10 cellular contexts compared by ENCODE assay signal in the genomic region with DNA sequence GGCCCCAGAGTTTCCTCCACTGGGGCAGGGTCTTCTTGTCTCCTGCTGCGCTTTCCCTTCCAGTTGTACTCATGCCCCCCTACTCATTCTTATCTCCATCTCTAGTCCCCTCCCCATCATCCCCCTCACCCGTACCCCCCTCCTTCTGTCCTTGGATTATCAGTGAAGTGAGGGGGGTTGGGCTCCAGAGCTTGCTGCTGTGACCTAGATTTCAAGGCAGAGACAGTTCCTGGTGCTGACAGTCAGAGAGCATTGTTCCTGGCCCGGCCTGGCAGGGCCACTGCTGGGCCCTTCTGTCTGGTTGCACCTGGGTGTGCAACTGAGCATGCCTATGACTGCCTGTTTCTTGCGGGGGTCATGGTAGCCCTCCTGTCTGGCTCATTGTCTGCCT. TPM values are rescaled to one million over a fixed set of nuclear protein-coding genes. Genes with fewer than 3 reads are reported as not detected.
DNase-seq lines count a peak whose midpoint lies in the region; ATAC-seq, FAIRE-seq and TF ChIP-seq lines count a peak whose summit lies in the region.
"Had no signal": no experiment of that assay in that cellular context is flagged by ENCODE, and none has a peak within 500 bp of the region (broad histone marks: within the 10 kb centered on the region; RNA-seq: fewer than 3 reads in every experiment).

No MANE protein-coding gene starts in this region.

- peaks cover 71% of the 10 kb centered on the region for H3K4me1 Mint-ChIP-seq in astrocyte (ENCODE audit: low read depth, unreplicated experiment)

- H3K27ac Mint-ChIP-seq in astrocyte (ENCODE audit: unreplicated experiment): peak overlapping the region; percentile 84

- H3K9me3 ChIP-seq in GM23248 (ENCODE audit: low read depth) (no peaks in the 10 kb centered on the region), astrocyte (ENCODE audit: insufficient read depth, low read depth, low read length) (no peaks in the 10 kb centered on the region), hepatocyte (ENCODE audit: low read depth) (no peaks in the 10 kb centered on the region), skeletal muscle tissue (ENCODE audit: control insufficient read depth in 3 of 3, low read length in 3 of 3) (no peaks in the 10 kb centered on the region)

- H3K4me2 ChIP-seq in GM23248 (ENCODE audit: unreplicated experiment) (peak overlapping the region; percentile 1), astrocyte (ENCODE audit: low read length) (peak overlapping the region; percentile 93), hepatocyte (peak overlapping the region; percentile 33)

- no peaks in the 10 kb centered on the region for H3K27me3 ChIP-seq in GM23248 (replicated peaks; ENCODE audit: insufficient read depth)
- no peaks in the 10 kb centered on the region for H3K27me3 ChIP-seq in astrocyte (ENCODE audit: insufficient read depth, low read length)
- no peaks in the 10 kb centered on the region for H3K27me3 ChIP-seq in hepatocyte
- H3K27me3 ChIP-seq in skeletal muscle tissue (ENCODE audit: control insufficient read depth in 3 of 3, insufficient read depth in 3 of 3, low read length in 3 of 3): no peaks in the 10 kb centered on the region

- H4K20me1 ChIP-seq in GM23248 (ENCODE audit: insufficient read depth) (no peaks in the 10 kb centered on the region), astrocyte (ENCODE audit: insufficient read depth, low read length) (peaks cover 68% of the 10 kb centered on the region), hepatocyte (ENCODE audit: insufficient read depth, poor library complexity, severe bottlenecking) (peaks cover 8% of the 10 kb centered on the region)

- H3K9me3 Mint-ChIP-seq in astrocyte (ENCODE audit: unreplicated experiment): no peaks in the 10 kb centered on the region
- H3K9me3 Mint-ChIP-seq: activated naive CD8-positive, alpha-beta T cell treated with anti-CD3 and anti-CD28 coated beads, Interleukin-2, amount 50 U/mL, for 24 hours had no signal

- in situ Hi-C loops in GM23248 (cut with MboI): no loop called here
- in situ Hi-C loops in ACHN (cut with HindIII; ENCODE audit: low pct_ligation_motif_present, low pct_unique_long_range_greater_than_20kb, low sequenced_read_pairs): no loop called here

- 46 to 63% methylated on average over 3 to 4 of the region's 4 CpGs for WGBS in GM23248 (ENCODE audit: low coverage in 1 of 2, low lambda C conversion rate in 2 of 2, missing lambda C conversion rate in 2 of 2), 2 experiments
- 29% methylated on average over 2 of the region's 4 CpGs for WGBS in hepatocyte (ENCODE audit: low lambda C conversion rate, missing lambda C conversion rate)

- DNase-seq in GM23248 (peak; percentile 50), astrocyte (ENCODE audit: low read depth) (no peak), hepatocyte (ENCODE audit: low spot score) (no peak), ACHN (no peak), AML-193 (lab: John Stamatoyannopoulos, UW) (no peak)
- DNase-seq: activated naive CD8-positive, alpha-beta T cell treated with anti-CD3 and anti-CD28 coated beads, Interleukin-2, amount 50 U/mL, for 24 hours; NCI-H226 had no signal

- H3K27ac ChIP-seq in GM23248: peak overlapping the region; percentile 93; the same call in 1 of the 2 replicates
- H3K27ac ChIP-seq in astrocyte (ENCODE audit: low read depth, low read length): no peak overlapping the region
- H3K27ac ChIP-seq in hepatocyte: no peak overlapping the region
- H3K27ac ChIP-seq in skeletal muscle tissue (ENCODE audit: low read depth, low read length): peak overlapping the region; percentile 88

- peaks cover 82% of the 10 kb centered on the region for H3K79me2 ChIP-seq in GM23248 (ENCODE audit: insufficient read depth)
- H3K79me2 ChIP-seq in astrocyte (ENCODE audit: insufficient read depth, low read length): peaks cover 62% of the 10 kb centered on the region
- H3K79me2 ChIP-seq in hepatocyte: peaks cover 17% of the 10 kb centered on the region

- H3F3A ChIP-seq in GM23248 (ENCODE audit: insufficient read depth): peaks cover 65% of the 10 kb centered on the region

- no peak overlapping the region for H2AFZ ChIP-seq in GM23248
- H2AFZ ChIP-seq in astrocyte (ENCODE audit: low read depth, low read length): no peak overlapping the region
- no peak overlapping the region for H2AFZ ChIP-seq in hepatocyte

- H3K36me3 ChIP-seq in GM23248 (ENCODE audit: low read depth) (peaks cover 49% of the 10 kb centered on the region), astrocyte (ENCODE audit: insufficient read depth, low read length) (peaks cover 44% of the 10 kb centered on the region), hepatocyte (replicated peaks; ENCODE audit: insufficient read depth, low read depth) (no peaks in the 10 kb centered on the region), skeletal muscle tissue (ENCODE audit: control insufficient read depth in 3 of 3, insufficient read depth in 3 of 3, low read length in 3 of 3) (peaks cover 27 to 41% (median 29%) of the 10 kb centered on the region in 3 donors)

- TF ChIP-seq CTCF in astrocyte (IDR thresholded peaks at IDR 0.05; ENCODE audit: insufficient read depth, low read depth, low read length): no peak
- no peak for TF ChIP-seq CTCF in hepatocyte (IDR thresholded peaks at IDR 0.05; ENCODE audit: poor library complexity)

- H3K27me3 Mint-ChIP-seq in astrocyte (ENCODE audit: low read depth, unreplicated experiment): no peaks in the 10 kb centered on the region
- H3K27me3 Mint-ChIP-seq: activated naive CD8-positive, alpha-beta T cell treated with anti-CD3 and anti-CD28 coated beads, Interleukin-2, amount 50 U/mL, for 24 hours had no signal

- peak overlapping the region; percentile 88 for H3K4me3 Mint-ChIP-seq in astrocyte (ENCODE audit: unreplicated experiment)
- H3K4me3 Mint-ChIP-seq: activated naive CD8-positive, alpha-beta T cell treated with anti-CD3 and anti-CD28 coated beads, Interleukin-2, amount 50 U/mL, for 24 hours had no signal

- no peak for FAIRE-seq in astrocyte (lab: Jason Lieb, UNC)

- peaks cover 47% of the 10 kb centered on the region for H3K36me3 Mint-ChIP-seq in astrocyte (ENCODE audit: low read depth, unreplicated experiment)

- H3K4me1 ChIP-seq in GM23248 (ENCODE audit: insufficient read depth): peaks cover 49% of the 10 kb centered on the region
- H3K4me1 ChIP-seq in astrocyte (ENCODE audit: insufficient read depth, low read length): peaks cover 51% of the 10 kb centered on the region
- peaks cover 20% of the 10 kb centered on the region for H3K4me1 ChIP-seq in hepatocyte (ENCODE audit: insufficient read depth)
- H3K4me1 ChIP-seq in skeletal muscle tissue (ENCODE audit: control insufficient read depth in 3 of 3, insufficient read depth in 3 of 3, low read length in 3 of 3): peaks cover 54 to 60% (median 57%) of the 10 kb centered on the region in 3 donors

- no peaks in the 10 kb centered on the region for H3K9me2 ChIP-seq in GM23248 (ENCODE audit: insufficient read depth)
- no peaks in the 10 kb centered on the region for H3K9me2 ChIP-seq in hepatocyte (replicated peaks; ENCODE audit: insufficient read depth)

- ATAC-seq in GM18868 (IDR thresholded peaks at IDR 0.05; ENCODE audit: unreplicated experiment) (no peak), HG02678 (IDR thresholded peaks at IDR 0.05; ENCODE audit: unreplicated experiment) (no peak)
- ATAC-seq: activated naive CD8-positive, alpha-beta T cell treated with anti-CD3 and anti-CD28 coated beads, Interleukin-2, amount 50 U/mL, for 24 hours had no signal

- H3K9ac ChIP-seq in GM23248: peak overlapping the region; percentile 94; the same call in 1 of the 2 replicates
- H3K9ac ChIP-seq in astrocyte (ENCODE audit: low read length): peak overlapping the region; percentile 99
- H3K9ac ChIP-seq in skeletal muscle tissue (ENCODE audit: low read depth in 1 of 3, low read length in 3 of 3): peak overlapping the region in 2 of 3 donors; percentile 59 to 64

- H3K4me3 ChIP-seq in GM23248 (no peak overlapping the region; the same call in 1 of the 2 replicates), astrocyte (ENCODE audit: insufficient read depth, low read depth, low read length) (peak overlapping the region; percentile 1), hepatocyte (no peak overlapping the region), skeletal muscle tissue (ENCODE audit: low read length in 3 of 3) (no peak overlapping the region)

RNA-seq across cellular contexts. Expression of gene PEA15, which starts 4.5 kb away (rescaled TPM):
- total RNA-seq in GM23248 (2014; rRNA removed; shearing (Covaris generic)): 368 and 415 TPM in 2 replicates
- polyA plus RNA-seq in GM23248 (2016; fragmentation: Nextera tagmentation; extraction: Ambion mirVana) (638 and 651 TPM in 2 replicates), hepatocyte (59.5 and 62.0 TPM in 2 replicates)
- total RNA-seq in astrocyte (374 and 470 TPM in 2 replicates), hepatocyte (61.1 and 82.3 TPM in 2 replicates), skeletal muscle tissue (26.1 TPM)

RNA-seq across cellular contexts. Expression of gene CASQ1, which starts 19.3 kb away (rescaled TPM):
- total RNA-seq in GM23248 (2014; rRNA removed; shearing (Covaris generic)): 0.11 and 0.51 TPM in 2 replicates
- polyA plus RNA-seq in GM23248 (2016; fragmentation: Nextera tagmentation; extraction: Ambion mirVana): 0.10 TPM in 1 of 2 replicates, not detected in the other
- 1.7 and 2.1 TPM in 2 replicates for total RNA-seq in astrocyte
- total RNA-seq in hepatocyte: 0.72 TPM in 1 of 2 replicates, not detected in the other
- polyA plus RNA-seq in hepatocyte: 0.51 and 0.57 TPM in 2 replicates
- total RNA-seq in skeletal muscle tissue: 616 TPM

RNA-seq across cellular contexts. Expression of gene DCAF8, which starts 52.7 kb away (rescaled TPM):
- 58.9 and 79.7 TPM in 2 replicates for total RNA-seq in GM23248 (2014; rRNA removed; shearing (Covaris generic))
- polyA plus RNA-seq in GM23248 (2016; fragmentation: Nextera tagmentation; extraction: Ambion mirVana): 78.9 and 80.4 TPM in 2 replicates
- total RNA-seq in astrocyte: 107 and 127 TPM in 2 replicates
- total RNA-seq in hepatocyte: 85.8 and 110 TPM in 2 replicates
- 95.1 and 113 TPM in 2 replicates for polyA plus RNA-seq in hepatocyte
- total RNA-seq in skeletal muscle tissue: 63.2 TPM

RNA-seq across cellular contexts. Expression of gene ATP1A4, which starts 58.2 kb away (rescaled TPM):
- not detected in 2 replicates for total RNA-seq in GM23248 (2014; rRNA removed; shearing (Covaris generic))
- polyA plus RNA-seq in GM23248 (2016; fragmentation: Nextera tagmentation; extraction: Ambion mirVana): not detected in 2 replicates
- total RNA-seq in astrocyte: not detected in 2 replicates
- total RNA-seq in hepatocyte: 0.68 and 4.4 TPM in 2 replicates
- polyA plus RNA-seq in hepatocyte: 0.45 and 2.2 TPM in 2 replicates
- total RNA-seq in skeletal muscle tissue: under 0.01 TPM

Comparison
In these comparisons a context has a peak if more than half of its experiments do, and no peak if none do; other contexts are left out.
1. H3K27ac ChIP-seq: peak in GM23248 (single experiment) and skeletal muscle tissue (single experiment); none in astrocyte (single experiment) and hepatocyte (single experiment).
2. H3K4me2 ChIP-seq: peak in every context shown above with its lines; median percentile 93 in astrocyte; 33 in hepatocyte; 1 in GM23248.
3. RNA of gene CASQ1, which starts 19.3 kb away (total RNA-seq): 616 TPM in skeletal muscle tissue (single experiment); 1.7 to 2.1 TPM in astrocyte, 0.11 to 0.51 TPM in GM23248 and 0.72 TPM in hepatocyte; every median in the first group is over 100 times any median in the second.
4. Peak in every context shown above with its lines, with median percentiles within 50 percentile points of each other: H3K9ac ChIP-seq.